ENCODE assay signal across 1 cellular context in the genomic region with DNA sequence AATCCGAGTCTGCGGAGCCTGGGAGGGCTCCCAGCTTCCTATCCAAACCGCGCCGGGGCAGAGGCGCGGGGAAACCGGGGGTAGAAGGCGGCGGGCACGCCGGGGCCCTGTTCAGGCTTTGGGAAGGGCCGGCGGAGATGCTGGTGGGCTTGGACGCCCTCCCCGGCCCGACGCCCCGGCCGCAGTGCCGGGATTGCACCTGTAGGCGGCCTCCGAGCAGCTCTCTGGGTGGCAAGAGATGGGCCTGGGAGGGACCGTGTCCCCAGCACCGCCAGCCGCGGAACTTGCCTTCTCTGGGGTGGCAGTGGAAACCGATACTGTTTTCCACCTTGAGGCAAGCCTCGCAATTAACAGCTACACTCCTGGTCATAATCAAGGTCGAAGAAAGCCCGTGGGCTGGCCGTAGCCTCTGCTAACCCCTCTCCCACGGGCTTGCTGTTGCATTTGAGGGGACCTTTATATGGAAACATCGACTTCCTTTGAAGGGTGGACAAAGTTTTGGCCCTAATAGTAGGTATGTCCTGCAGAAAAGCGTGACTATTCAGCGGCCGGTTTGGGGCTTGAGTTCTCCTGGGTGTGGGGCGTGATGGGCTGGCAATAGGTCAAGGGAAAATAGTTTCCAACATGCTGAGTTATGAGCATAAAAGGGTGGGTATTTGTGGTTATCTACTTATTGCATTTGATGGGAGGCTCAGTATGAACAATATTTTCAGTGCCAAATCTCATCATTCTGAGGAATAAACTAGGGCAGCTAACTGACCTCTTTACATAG.
TF ChIP-seq lines count a peak whose summit lies in the region.

No MANE protein-coding gene starts in this region.

TF ChIP-seq in A549, 52 proteins besides CTCF, POLR2A, EP300 and RAD21 (continued from another document):
- TF ChIP-seq, protein P1, sequence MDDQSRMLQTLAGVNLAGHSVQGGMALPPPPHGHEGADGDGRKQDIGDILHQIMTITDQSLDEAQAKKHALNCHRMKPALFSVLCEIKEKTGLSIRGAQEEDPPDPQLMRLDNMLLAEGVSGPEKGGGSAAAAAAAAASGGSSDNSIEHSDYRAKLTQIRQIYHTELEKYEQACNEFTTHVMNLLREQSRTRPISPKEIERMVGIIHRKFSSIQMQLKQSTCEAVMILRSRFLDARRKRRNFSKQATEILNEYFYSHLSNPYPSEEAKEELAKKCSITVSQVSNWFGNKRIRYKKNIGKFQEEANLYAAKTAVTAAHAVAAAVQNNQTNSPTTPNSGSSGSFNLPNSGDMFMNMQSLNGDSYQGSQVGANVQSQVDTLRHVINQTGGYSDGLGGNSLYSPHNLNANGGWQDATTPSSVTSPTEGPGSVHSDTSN (IDR thresholded peaks at IDR 0.05): 0 out of 2 replicates have a peak, but pooled peaks have one; percentile 46
- TF ChIP-seq RNF2 (IDR thresholded peaks at IDR 0.05; ENCODE audit: borderline replicate concordance, low read depth): no peak
- TF ChIP-seq HOXB5 (CRISPR knock-in tag; IDR thresholded peaks at IDR 0.05): no peak
- no peak for TF ChIP-seq FOXS1 (CRISPR knock-in tag; IDR thresholded peaks at IDR 0.05)
- no peak for TF ChIP-seq HEYL (CRISPR knock-in tag; IDR thresholded peaks at IDR 0.05)
- TF ChIP-seq, protein P2, sequence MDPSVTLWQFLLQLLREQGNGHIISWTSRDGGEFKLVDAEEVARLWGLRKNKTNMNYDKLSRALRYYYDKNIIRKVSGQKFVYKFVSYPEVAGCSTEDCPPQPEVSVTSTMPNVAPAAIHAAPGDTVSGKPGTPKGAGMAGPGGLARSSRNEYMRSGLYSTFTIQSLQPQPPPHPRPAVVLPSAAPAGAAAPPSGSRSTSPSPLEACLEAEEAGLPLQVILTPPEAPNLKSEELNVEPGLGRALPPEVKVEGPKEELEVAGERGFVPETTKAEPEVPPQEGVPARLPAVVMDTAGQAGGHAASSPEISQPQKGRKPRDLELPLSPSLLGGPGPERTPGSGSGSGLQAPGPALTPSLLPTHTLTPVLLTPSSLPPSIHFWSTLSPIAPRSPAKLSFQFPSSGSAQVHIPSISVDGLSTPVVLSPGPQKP (IDR thresholded peaks at IDR 0.05; ENCODE audit: low read depth, low read length): no peak
- TF ChIP-seq CHD4 (IDR thresholded peaks at IDR 0.05; ENCODE audit: borderline replicate concordance): no peak; the same call in 1 of the 2 replicates
- no peak for TF ChIP-seq ZNF302 (CRISPR knock-in tag; IDR thresholded peaks at IDR 0.05)
- no peak for TF ChIP-seq FOSB (CRISPR knock-in tag; IDR thresholded peaks at IDR 0.05)
- TF ChIP-seq TFCP2L1 (CRISPR knock-in tag; IDR thresholded peaks at IDR 0.05): peak; percentile 69
- TF ChIP-seq JUN (IDR thresholded peaks at IDR 0.05): peak in 1 of 2 experiments; percentile 40; a peak in 3 of 5 replicates
- TF ChIP-seq HOXB13 (CRISPR knock-in tag; IDR thresholded peaks at IDR 0.05; ENCODE audit: low read depth): no peak
- TF ChIP-seq HOXA7 (CRISPR knock-in tag; IDR thresholded peaks at IDR 0.05): no peak
- TF ChIP-seq JUNB (IDR thresholded peaks at IDR 0.05): peak; percentile 33; the same call in 1 of the 2 replicates
- no peak for TF ChIP-seq KDM1A (IDR thresholded peaks at IDR 0.05; ENCODE audit: low read depth)
- no peak for TF ChIP-seq CBX8 (IDR thresholded peaks at IDR 0.05)
- no peak for TF ChIP-seq ESRRA (IDR thresholded peaks at IDR 0.05; ENCODE audit: borderline replicate concordance, low read length)
